Comparison of ENCODE assay signal across 11 cellular contexts in genomic region chr9:112176410-112177010, GRCh38. TPM values are rescaled to one million over a fixed set of nuclear protein-coding genes. Genes with fewer than 3 reads are reported as not detected.
DNase-seq lines count a peak whose midpoint lies in the region; ATAC-seq and TF ChIP-seq lines count a peak whose summit lies in the region.
"Had no signal": no experiment of that assay in that cellular context is flagged by ENCODE, and none has a peak within 500 bp of the region (broad histone marks: within the 10 kb centered on the region; RNA-seq: fewer than 3 reads in every experiment).

No MANE protein-coding gene starts in this region.

- H3K9me3 Mint-ChIP-seq in activated naive CD4-positive, alpha-beta T cell treated with anti-CD3 and anti-CD28 coated beads, Interleukin-2, amount 50 U/mL, for 72 hours: peaks cover 0 to 9% of the 10 kb centered on the region in 2 donors
- H3K9me3 Mint-ChIP-seq in WTC11: no peaks in the 10 kb centered on the region

- POLR2A ChIA-PET in WTC11 (lab: Charles Lee): interaction anchor here (0.6 kb wide), 1 partner anchor 16 kb away, joined by 3 read pairs; no protein-coding TSS in a partner anchor

- DNase-seq in activated naive CD4-positive, alpha-beta T cell treated with Interleukin-2 at 50 U/mL for 16 hours: peak; percentile 23
- no peak for DNase-seq in activated naive CD4-positive, alpha-beta T cell treated with anti-CD3 and anti-CD28 coated beads, Interleukin-2, amount 50 U/mL, for 72 hours (ENCODE audit: low spot score in 2 of 2)
- DNase-seq in WTC11 (ENCODE audit: low spot score) (no peak), epithelial cell of proximal tubule (ENCODE audit: low read depth) (peak; percentile 66), renal cortical epithelial cell (ENCODE audit: low read depth) (peak; percentile 86), H4 (ENCODE audit: low spot score) (no peak), SKM-1 treated with dmso at 0.1 percent for 144 hours (lab: John Stamatoyannopoulos, UW; ENCODE audit: unreplicated experiment) (no peak)
- no peak for DNase-seq in activated CD4-positive, CD25-positive, alpha-beta regulatory T cell treated with anti-CD3 and anti-CD28 coated beads, Interleukin-2, amount 50 U/mL, for 72 hours
- DNase-seq: SK-N-SH; stimulated activated CD4-positive, alpha-beta T cell treated with anti-CD3 and anti-CD28 coated beads, Interleukin-4, amount 100 ng/mL, for 24 hours; stimulated activated naive CD8-positive, alpha-beta T cell treated with anti-CD3 and anti-CD28 coated beads, Interleukin-15, Interleukin-2, amounts not matched to agents 100 U/mL and 50 U/mL, for 24 hours had no signal

- no peak for ATAC-seq in activated naive CD4-positive, alpha-beta T cell treated with anti-CD3 and anti-CD28 coated beads, Interleukin-2, amount 50 U/mL, for 72 hours
- ATAC-seq in WTC11: no peak
- ATAC-seq: stimulated activated naive CD8-positive, alpha-beta T cell treated with anti-CD3 and anti-CD28 coated beads, Interleukin-15, Interleukin-2, amounts not matched to agents 100 U/mL and 50 U/mL, for 24 hours had no signal

- no peak overlapping the region for H3K4me3 ChIP-seq in epithelial cell of proximal tubule (ENCODE audit: low read depth, low read length)

- no peak overlapping the region for H3K27ac Mint-ChIP-seq in activated naive CD4-positive, alpha-beta T cell treated with anti-CD3 and anti-CD28 coated beads, Interleukin-2, amount 50 U/mL, for 72 hours
- H3K27ac Mint-ChIP-seq in WTC11: no peak overlapping the region

- TF ChIP-seq CTCF in WTC11 (IDR thresholded peaks at IDR 0.05) (no peak), epithelial cell of proximal tubule (conservative IDR thresholded peaks at IDR 0.05; ENCODE audit: low read depth, low read length) (no peak)

- peak overlapping the region; percentile 89 for H3K4me3 Mint-ChIP-seq in WTC11

- H3K27me3 Mint-ChIP-seq in WTC11 (ENCODE audit: low read depth): peaks cover 40% of the 10 kb centered on the region

- H3K4me1 Mint-ChIP-seq in WTC11: peaks cover 38% of the 10 kb centered on the region

- H3K36me3 Mint-ChIP-seq in activated naive CD4-positive, alpha-beta T cell treated with anti-CD3 and anti-CD28 coated beads, Interleukin-2, amount 50 U/mL, for 72 hours: peaks cover 0 to 16% of the 10 kb centered on the region in 2 donors
- no peaks in the 10 kb centered on the region for H3K36me3 Mint-ChIP-seq in WTC11

- CTCF ChIA-PET in WTC11 (lab: Charles Lee): interaction anchor here (1.4 to 2.5 kb wide), 2 partner anchors 63 to 79 kb away, joined by 4 to 10 read pairs; no protein-coding TSS in a partner anchor

TF ChIP-seq in WTC11, 78 proteins besides CTCF, POLR2A, EP300 and RAD21 (continues in another document):
- TF ChIP-seq ERG (CRISPR knock-in tag; IDR thresholded peaks at IDR 0.05) (no peak), FOXP1 (CRISPR knock-in tag; IDR thresholded peaks at IDR 0.05; ENCODE audit: borderline replicate concordance) (no peak), ZMAT4 (CRISPR knock-in tag; IDR thresholded peaks at IDR 0.05) (no peak), NFE2L1 (CRISPR knock-in tag; IDR thresholded peaks at IDR 0.05) (no peak), AFF4 (CRISPR knock-in tag; IDR thresholded peaks at IDR 0.05; ENCODE audit: borderline replicate concordance) (no peak), MAX (CRISPR knock-in tag; IDR thresholded peaks at IDR 0.05) (no peak), ETV6 (CRISPR knock-in tag; IDR thresholded peaks at IDR 0.05) (no peak), GTF2I (CRISPR knock-in tag; conservative IDR thresholded peaks at IDR 0.05) (no peak), ZNF232 (CRISPR knock-in tag; IDR thresholded peaks at IDR 0.05) (no peak), ZNF263 (CRISPR knock-in tag; IDR thresholded peaks at IDR 0.05; ENCODE audit: low read depth) (no peak), IRF1 (CRISPR knock-in tag; IDR thresholded peaks at IDR 0.05) (no peak), ZNF281 (CRISPR knock-in tag; IDR thresholded peaks at IDR 0.05) (no peak)

RNA-seq across cellular contexts. Expression of gene SUSD1, which starts 1.4 kb away (rescaled TPM):
- total RNA-seq in activated naive CD4-positive, alpha-beta T cell treated with anti-CD3 and anti-CD28 coated beads, Interleukin-2, amount 50 U/mL, for 72 hours: 1 to 10 TPM; 1.2 to 2.5 TPM
- total RNA-seq in WTC11 (2021) (4.4 to 5.7 TPM (median 5.1 TPM) in 3 replicates), epithelial cell of proximal tubule (17.4 and 37.4 TPM in 2 replicates), renal cortical epithelial cell (51.1 and 81.3 TPM in 2 replicates)
- total RNA-seq in H4 (2014; rRNA removed; shearing (Covaris generic)): 0.89 and 1.8 TPM in 2 replicates

Comparison
In these comparisons a context has a peak if more than half of its experiments do, and no peak if none do; other contexts are left out.
1. DNase-seq: peak in activated naive CD4-positive, alpha-beta T cell treated with Interleukin-2 at 50 U/mL for 16 hours (single experiment), epithelial cell of proximal tubule (single experiment) and renal cortical epithelial cell (single experiment); none in activated naive CD4-positive, alpha-beta T cell treated with anti-CD3 and anti-CD28 coated beads, Interleukin-2, amount 50 U/mL, for 72 hours (0 of 2), WTC11 (single experiment), H4 (single experiment), SKM-1 treated with dmso at 0.1 percent for 144 hours (single experiment) and activated CD4-positive, CD25-positive, alpha-beta regulatory T cell treated with anti-CD3 and anti-CD28 coated beads, Interleukin-2, amount 50 U/mL, for 72 hours (single experiment).